Comparison of ENCODE assay signal across 8 cellular contexts in genomic region chr16:528111-529011, GRCh38.
A peak's percentile ranks its signal among the peaks of the same experiment; 100 is the strongest.
DNase-seq lines count a peak whose midpoint lies in the region; ATAC-seq and TF ChIP-seq lines count a peak whose summit lies in the region.

No MANE protein-coding gene starts in this region.

- peaks cover 57% of the 10 kb centered on the region for H3K4me1 Mint-ChIP-seq in dendritic cell treated with granulocyte-macrophage colony-stimulating factor and Interleukin-4, amounts not matched to agents 40 ng/mL and 50 ng/mL, for 4 days (ENCODE audit: low read depth)

- H3K36me3 Mint-ChIP-seq in dendritic cell treated with granulocyte-macrophage colony-stimulating factor and Interleukin-4, amounts not matched to agents 40 ng/mL and 50 ng/mL, for 4 days (ENCODE audit: low read depth), result peaks cover 32% of the 10 kb centered on the region

- no peak for TF ChIP-seq CTCF in tibial artery (IDR thresholded peaks at IDR 0.05)

- peaks cover 38 to 49% of the 10 kb centered on the region in 2 donors for H3K4me1 ChIP-seq in mucosa of rectum (ENCODE audit: control insufficient read depth in 2 of 2, insufficient read depth in 2 of 2, low read length in 2 of 2)
- H3K4me1 ChIP-seq in tibial artery, result peaks cover 0 to 59% (median 38%) of the 10 kb centered on the region in 4 donors

- H3K4me3 ChIP-seq in mucosa of rectum (ENCODE audit: low read length in 2 of 2) (peak overlapping the region; percentile 84 to 87), tibial artery (peak overlapping the region; percentile 69 to 79)

- H3K27me3 Mint-ChIP-seq in dendritic cell treated with granulocyte-macrophage colony-stimulating factor and Interleukin-4, amounts not matched to agents 40 ng/mL and 50 ng/mL, for 4 days, result no peaks in the 10 kb centered on the region

- H3K27ac ChIP-seq in mucosa of rectum (ENCODE audit: low read depth in 2 of 2, low read length in 2 of 2) (peak overlapping the region; percentile 97 to 98), tibial artery (peak overlapping the region; percentile 96 to 98)

- peak overlapping the region; percentile 90 to 94 for H3K9ac ChIP-seq in mucosa of rectum (ENCODE audit: low read depth in 1 of 2, low read length in 2 of 2)

- ATAC-seq in HG03558 (IDR thresholded peaks at IDR 0.05; ENCODE audit: extremely low read depth, unreplicated experiment), result peak; percentile 4

- peak; percentile 55 for DNase-seq in activated CD4-positive, CD25-positive, alpha-beta regulatory T cell treated with anti-CD3 and anti-CD28 coated beads, Interleukin-2, amount 50 U/mL, for 72 hours
- no peak for DNase-seq in activated CD4-positive, CD25-positive, alpha-beta regulatory T cell (lab: John Stamatoyannopoulos, UW)
- DNase-seq in T1000 (lab: John Stamatoyannopoulos, UW) (peak; percentile 33), tibial artery (no peak), SHP77 (lab: John Stamatoyannopoulos, UW) (no peak)

- H3K9me3 Mint-ChIP-seq in dendritic cell treated with granulocyte-macrophage colony-stimulating factor and Interleukin-4, amounts not matched to agents 40 ng/mL and 50 ng/mL, for 4 days, result no peaks in the 10 kb centered on the region

- peak overlapping the region; percentile 89 for H3K27ac Mint-ChIP-seq in dendritic cell treated with granulocyte-macrophage colony-stimulating factor and Interleukin-4, amounts not matched to agents 40 ng/mL and 50 ng/mL, for 4 days

- H3K36me3 ChIP-seq in mucosa of rectum (ENCODE audit: control insufficient read depth in 2 of 2, insufficient read depth in 2 of 2, low read length in 2 of 2) (peaks cover 0 to 8% of the 10 kb centered on the region in 2 donors), tibial artery (peaks cover 0 to 7% (median 0%) of the 10 kb centered on the region in 3 donors)

- H3K9me3 ChIP-seq in mucosa of rectum (ENCODE audit: control insufficient read depth in 2 of 2, low read length in 2 of 2) (no peaks in the 10 kb centered on the region), tibial artery (no peaks in the 10 kb centered on the region)

- peak overlapping the region; percentile 89 for H3K4me3 Mint-ChIP-seq in dendritic cell treated with granulocyte-macrophage colony-stimulating factor and Interleukin-4, amounts not matched to agents 40 ng/mL and 50 ng/mL, for 4 days

- intact Hi-C loops in dendritic cell treated with granulocyte-macrophage colony-stimulating factor and Interleukin-4, amounts not matched to agents 40 ng/mL and 50 ng/mL, for 4 days (cut with micrococcal nuclease), result no loop called here
- intact Hi-C loops in tibial artery (cut with DNase I; ENCODE audit: low total_unique reads), result no loop called here

- H3K27me3 ChIP-seq in mucosa of rectum (ENCODE audit: control insufficient read depth in 2 of 2, insufficient read depth in 2 of 2, low read length in 2 of 2) (no peaks in the 10 kb centered on the region), tibial artery (no peaks in the 10 kb centered on the region)

Comparison
In these comparisons a context has a peak if more than half of its experiments do, and no peak if none do; other contexts are left out.
1. DNase-seq: peak in activated CD4-positive, CD25-positive, alpha-beta regulatory T cell treated with anti-CD3 and anti-CD28 coated beads, Interleukin-2, amount 50 U/mL, for 72 hours (single experiment) and T1000 (single experiment); none in activated CD4-positive, CD25-positive, alpha-beta regulatory T cell (0 of 4), tibial artery (0 of 2) and SHP77 (0 of 2).